In genomic region chr18:60552948-60553347, GRCh38 we compare ENCODE assay signal across 22 cellular contexts.
A peak's percentile ranks its signal among the peaks of the same experiment; 100 is the strongest.
DNase-seq lines count a peak whose midpoint lies in the region; ATAC-seq and TF ChIP-seq lines count a peak whose summit lies in the region.
"Had no signal": no experiment of that assay in that cellular context is flagged by ENCODE, and none has a peak within 500 bp of the region (broad histone marks: within the 10 kb centered on the region; RNA-seq: fewer than 3 reads in every experiment).

No MANE protein-coding gene starts in this region.

- H3K4me1 ChIP-seq in left ventricle myocardium inferior (no peaks in the 10 kb centered on the region), SJCRH30 (no peaks in the 10 kb centered on the region), neuronal stem cell (ENCODE audit: control insufficient read depth in 2 of 2, insufficient read depth in 1 of 2, low read depth in 1 of 2, low read length in 2 of 2) (no peaks in the 10 kb centered on the region)
- H3K4me1 ChIP-seq: BLaER1, Caco-2, HAP-1 had no signal

- H3K79me1 ChIP-seq in neuronal stem cell (ENCODE audit: low read depth, low read length) = no peaks in the 10 kb centered on the region

- no peak overlapping the region for H3K9ac ChIP-seq in neuronal stem cell (ENCODE audit: low read depth, low read length, poor library complexity)
- H3K9ac ChIP-seq: BLaER1 had no signal

- H2AK5ac ChIP-seq in neuronal stem cell (ENCODE audit: low read depth, low read length) = no peak overlapping the region

- H3K36me3 Mint-ChIP-seq in stimulated activated memory B cell treated with anti-CD40 and anti-IgM and Interleukin-4, amounts not matched to agents 10 μg/mL and 1 μg/mL and 100 μg/mL, for 72 hours = no peaks in the 10 kb centered on the region
- H3K36me3 Mint-ChIP-seq: CD4-positive, CD25-positive, alpha-beta regulatory T cell; CD8-positive, alpha-beta T cell had no signal

- H3K4ac ChIP-seq in neuronal stem cell (ENCODE audit: low read length) = peak overlapping the region; percentile 66

- no peaks in the 10 kb centered on the region for H3K4me1 Mint-ChIP-seq in stimulated activated memory B cell treated with anti-CD40 and anti-IgM and Interleukin-4, amounts not matched to agents 10 μg/mL and 1 μg/mL and 100 μg/mL, for 72 hours
- H3K4me1 Mint-ChIP-seq: B cell; CD4-positive, CD25-positive, alpha-beta regulatory T cell had no signal

- no peak overlapping the region for H2BK15ac ChIP-seq in neuronal stem cell (ENCODE audit: low read length)

- DNase-seq in Right ventricle myocardium inferior (ENCODE audit: missing footprints) (peak; percentile 40), left ventricle myocardium inferior (no peak), SJCRH30 (peak; percentile 2 to 23), neuronal stem cell (ENCODE audit: low spot score) (no peak), NCI-H1092 (lab: John Stamatoyannopoulos, UW) (no peak), DMS 273 treated with DMSO at 0.1 percent for 48 hours (lab: John Stamatoyannopoulos, UW) (no peak)
- DNase-seq: Caco-2; CD4-positive, CD25-positive, alpha-beta regulatory T cell; CD8-positive, alpha-beta T cell; DMS79; EL; GDM1; GOT3; HFFc6 had no signal

- H2BK12ac ChIP-seq in neuronal stem cell (ENCODE audit: low read length) = no peak overlapping the region

- H3K27me3 Mint-ChIP-seq in stimulated activated memory B cell treated with anti-CD40 and anti-IgM and Interleukin-4, amounts not matched to agents 10 μg/mL and 1 μg/mL and 100 μg/mL, for 72 hours = no peaks in the 10 kb centered on the region
- H3K27me3 Mint-ChIP-seq: B cell; CD4-positive, CD25-positive, alpha-beta regulatory T cell had no signal

- no peak overlapping the region for H4K91ac ChIP-seq in neuronal stem cell (ENCODE audit: low read depth, low read length, poor library complexity)

- H3K27ac ChIP-seq in left ventricle myocardium inferior (replicated peaks) (no peak overlapping the region), SJCRH30 (no peak overlapping the region), neuronal stem cell (replicated peaks; ENCODE audit: low read length) (no peak overlapping the region)
- H3K27ac ChIP-seq: 22Rv1, BLaER1, C4-2B had no signal

- no peak overlapping the region for H2AFZ ChIP-seq in neuronal stem cell (ENCODE audit: low read length)

- H3K18ac ChIP-seq in neuronal stem cell (ENCODE audit: low read length) = no peak overlapping the region

- no peak overlapping the region for H3K27ac Mint-ChIP-seq in stimulated activated memory B cell treated with anti-CD40 and anti-IgM and Interleukin-4, amounts not matched to agents 10 μg/mL and 1 μg/mL and 100 μg/mL, for 72 hours
- H3K27ac Mint-ChIP-seq: B cell; CD4-positive, CD25-positive, alpha-beta regulatory T cell; CD8-positive, alpha-beta T cell; HFFc6 had no signal

- peak overlapping the region; percentile 3 for H2BK5ac ChIP-seq in neuronal stem cell (ENCODE audit: low read length)

- H3K14ac ChIP-seq in neuronal stem cell (ENCODE audit: low read length) = no peak overlapping the region

- TF ChIP-seq POLR2A in GM18505 (IDR thresholded peaks at IDR 0.05; ENCODE audit: borderline replicate concordance, extremely low read depth, insufficient read depth, insufficient read length) = no peak

- no peak overlapping the region for H2BK120ac ChIP-seq in neuronal stem cell (ENCODE audit: low read depth, low read length)

- H3K9me3 ChIP-seq in left ventricle myocardium inferior (replicated peaks) = peaks cover 5% of the 10 kb centered on the region
- H3K9me3 ChIP-seq in SJCRH30 (replicated peaks) = no peaks in the 10 kb centered on the region
- peaks cover 0 to 7% of the 10 kb centered on the region in 2 donors for H3K9me3 ChIP-seq in neuronal stem cell (replicated peaks in 1 of 2; ENCODE audit: control insufficient read depth in 2 of 2, insufficient read depth in 1 of 2, low read depth in 1 of 2, low read length in 2 of 2)
- H3K9me3 ChIP-seq: Caco-2, HAP-1 had no signal

- no peak overlapping the region for H3K4me3 Mint-ChIP-seq in stimulated activated memory B cell treated with anti-CD40 and anti-IgM and Interleukin-4, amounts not matched to agents 10 μg/mL and 1 μg/mL and 100 μg/mL, for 72 hours
- H3K4me3 Mint-ChIP-seq: B cell; CD4-positive, CD25-positive, alpha-beta regulatory T cell; CD8-positive, alpha-beta T cell; HFFc6 had no signal

- no peak for TF ChIP-seq CTCF in left ventricle myocardium inferior (IDR thresholded peaks at IDR 0.05; ENCODE audit: borderline replicate concordance)

- H3K27me3 ChIP-seq in left ventricle myocardium inferior (ENCODE audit: low read depth) (peaks cover 25% of the 10 kb centered on the region), SJCRH30 (no peaks in the 10 kb centered on the region), neuronal stem cell (ENCODE audit: control insufficient read depth in 3 of 3, insufficient read depth in 3 of 3, low read depth in 1 of 3, low read length in 3 of 3) (no peaks in the 10 kb centered on the region)
- H3K27me3 ChIP-seq: BLaER1 had no signal

- H3K36me3 ChIP-seq in left ventricle myocardium inferior = no peaks in the 10 kb centered on the region
- no peaks in the 10 kb centered on the region for H3K36me3 ChIP-seq in SJCRH30
- H3K36me3 ChIP-seq in neuronal stem cell (replicated peaks in 1 of 2; ENCODE audit: control insufficient read depth in 2 of 2, insufficient read depth in 2 of 2, low read length in 2 of 2) = no peaks in the 10 kb centered on the region
- H3K36me3 ChIP-seq: BLaER1, HAP-1 had no signal

- ATAC-seq in Right ventricle myocardium inferior = no peak
- ATAC-seq in stimulated activated memory B cell treated with anti-CD40 and anti-IgM and Interleukin-4, amounts not matched to agents 10 μg/mL and 1 μg/mL and 100 μg/mL, for 72 hours = peak; percentile 44
- no peak for ATAC-seq in GM18505 (IDR thresholded peaks at IDR 0.05; ENCODE audit: unreplicated experiment)
- ATAC-seq: CD8-positive, alpha-beta T cell; GM12878 had no signal

- H3K23ac ChIP-seq in neuronal stem cell (ENCODE audit: low read depth, low read length, poor library complexity) = no peak overlapping the region

- H3K4me3 ChIP-seq in left ventricle myocardium inferior (no peak overlapping the region), SJCRH30 (no peak overlapping the region), neuronal stem cell (ENCODE audit: low read length in 2 of 2) (no peak overlapping the region)
- H3K4me3 ChIP-seq: BLaER1, GM12878, HAP-1 had no signal

- H3K4me2 ChIP-seq in neuronal stem cell (ENCODE audit: insufficient read depth, low read length, poor library complexity, severe bottlenecking) = no peak overlapping the region
- H3K4me2 ChIP-seq: BLaER1 had no signal

- no peaks in the 10 kb centered on the region for H3K9me3 Mint-ChIP-seq in stimulated activated memory B cell treated with anti-CD40 and anti-IgM and Interleukin-4, amounts not matched to agents 10 μg/mL and 1 μg/mL and 100 μg/mL, for 72 hours
- H3K9me3 Mint-ChIP-seq: CD4-positive, CD25-positive, alpha-beta regulatory T cell; CD8-positive, alpha-beta T cell; HFFc6 had no signal

- intact Hi-C loops in Right ventricle myocardium inferior (cut with DNase I) = no loop called here
- intact Hi-C loops in left ventricle myocardium inferior (cut with micrococcal nuclease) = no loop called here

- H4K8ac ChIP-seq in neuronal stem cell (ENCODE audit: low read depth, low read length) = no peak overlapping the region

- no CpG with 5 or more reads among the region's 8 CpGs for WGBS in neuronal stem cell (ENCODE audit: extremely low coverage in 2 of 2, insufficient read length in 2 of 2, insufficient replicate concordance in 1 of 2), 2 donors

Comparison
In these comparisons a context has a peak if more than half of its experiments do, and no peak if none do; other contexts are left out.
1. DNase-seq: peak in Right ventricle myocardium inferior (single experiment) and SJCRH30 (2 of 2); none in left ventricle myocardium inferior (single experiment), neuronal stem cell (single experiment), NCI-H1092 (single experiment) and DMS 273 treated with DMSO at 0.1 percent for 48 hours (single experiment).